ENCODE assay signal across 1 cellular context in the genomic region with DNA sequence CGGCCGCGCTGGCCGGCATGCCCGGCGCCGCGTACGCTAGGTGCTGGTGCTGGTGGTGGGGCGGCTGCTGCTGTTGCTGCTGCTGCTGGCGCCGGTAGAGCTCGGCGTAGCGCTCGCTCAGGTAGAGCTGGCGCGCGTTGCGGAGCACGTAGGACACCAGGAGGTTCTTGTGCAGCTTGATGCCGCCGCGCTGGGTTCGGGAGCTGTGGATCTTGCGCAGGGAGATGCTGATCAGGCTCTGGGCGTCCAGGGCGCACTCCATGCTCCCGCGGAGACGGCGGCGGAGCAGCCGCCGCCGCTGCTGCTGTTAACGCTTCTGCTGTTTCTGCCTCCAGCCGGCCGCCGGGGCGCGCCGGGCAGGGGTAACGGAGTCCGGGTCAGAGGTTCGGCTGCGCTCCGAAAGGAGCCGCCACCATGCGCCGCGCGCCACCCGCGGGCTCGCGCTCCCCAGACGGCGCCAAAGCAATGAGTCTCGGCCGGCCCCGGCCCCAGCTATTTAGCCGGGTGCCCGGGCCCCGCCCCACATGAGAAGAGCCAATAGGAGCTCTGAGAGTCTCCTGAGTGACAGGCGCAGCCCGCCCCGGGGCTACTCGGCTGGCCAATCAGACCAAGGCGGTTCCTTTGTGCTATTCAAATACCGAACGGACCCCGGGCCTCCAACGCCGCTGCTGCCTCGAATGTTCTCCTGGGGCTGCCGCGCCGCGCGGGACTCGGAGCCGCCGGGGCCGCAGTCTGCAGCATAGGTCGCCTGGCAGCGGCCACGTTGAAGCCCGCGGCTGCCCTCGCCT.
TF ChIP-seq lines count a peak whose summit lies in the region.

A gene (minus strand): TSS at position 471 of the 788 bp plus-strand sequence. CDS start 209 bp downstream, at position 262.

TF ChIP-seq in HepG2, 621 proteins besides CTCF, POLR2A, EP300 and RAD21 (continued from another document and continues in another):
- TF ChIP-seq, protein P1, sequence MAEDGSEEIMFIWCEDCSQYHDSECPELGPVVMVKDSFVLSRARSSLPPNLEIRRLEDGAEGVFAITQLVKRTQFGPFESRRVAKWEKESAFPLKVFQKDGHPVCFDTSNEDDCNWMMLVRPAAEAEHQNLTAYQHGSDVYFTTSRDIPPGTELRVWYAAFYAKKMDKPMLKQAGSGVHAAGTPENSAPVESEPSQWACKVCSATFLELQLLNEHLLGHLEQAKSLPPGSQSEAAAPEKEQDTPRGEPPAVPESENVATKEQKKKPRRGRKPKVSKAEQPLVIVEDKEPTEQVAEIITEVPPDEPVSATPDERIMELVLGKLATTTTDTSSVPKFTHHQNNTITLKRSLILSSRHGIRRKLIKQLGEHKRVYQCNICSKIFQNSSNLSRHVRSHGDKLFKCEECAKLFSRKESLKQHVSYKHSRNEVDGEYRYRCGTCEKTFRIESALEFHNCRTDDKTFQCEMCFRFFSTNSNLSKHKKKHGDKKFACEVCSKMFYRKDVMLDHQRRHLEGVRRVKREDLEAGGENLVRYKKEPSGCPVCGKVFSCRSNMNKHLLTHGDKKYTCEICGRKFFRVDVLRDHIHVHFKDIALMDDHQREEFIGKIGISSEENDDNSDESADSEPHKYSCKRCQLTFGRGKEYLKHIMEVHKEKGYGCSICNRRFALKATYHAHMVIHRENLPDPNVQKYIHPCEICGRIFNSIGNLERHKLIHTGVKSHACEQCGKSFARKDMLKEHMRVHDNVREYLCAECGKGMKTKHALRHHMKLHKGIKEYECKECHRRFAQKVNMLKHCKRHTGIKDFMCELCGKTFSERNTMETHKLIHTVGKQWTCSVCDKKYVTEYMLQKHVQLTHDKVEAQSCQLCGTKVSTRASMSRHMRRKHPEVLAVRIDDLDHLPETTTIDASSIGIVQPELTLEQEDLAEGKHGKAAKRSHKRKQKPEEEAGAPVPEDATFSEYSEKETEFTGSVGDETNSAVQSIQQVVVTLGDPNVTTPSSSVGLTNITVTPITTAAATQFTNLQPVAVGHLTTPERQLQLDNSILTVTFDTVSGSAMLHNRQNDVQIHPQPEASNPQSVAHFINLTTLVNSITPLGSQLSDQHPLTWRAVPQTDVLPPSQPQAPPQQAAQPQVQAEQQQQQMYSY (CRISPR knock-in tag; IDR thresholded peaks at IDR 0.05): peak; percentile 61
- TF ChIP-seq, protein P2, sequence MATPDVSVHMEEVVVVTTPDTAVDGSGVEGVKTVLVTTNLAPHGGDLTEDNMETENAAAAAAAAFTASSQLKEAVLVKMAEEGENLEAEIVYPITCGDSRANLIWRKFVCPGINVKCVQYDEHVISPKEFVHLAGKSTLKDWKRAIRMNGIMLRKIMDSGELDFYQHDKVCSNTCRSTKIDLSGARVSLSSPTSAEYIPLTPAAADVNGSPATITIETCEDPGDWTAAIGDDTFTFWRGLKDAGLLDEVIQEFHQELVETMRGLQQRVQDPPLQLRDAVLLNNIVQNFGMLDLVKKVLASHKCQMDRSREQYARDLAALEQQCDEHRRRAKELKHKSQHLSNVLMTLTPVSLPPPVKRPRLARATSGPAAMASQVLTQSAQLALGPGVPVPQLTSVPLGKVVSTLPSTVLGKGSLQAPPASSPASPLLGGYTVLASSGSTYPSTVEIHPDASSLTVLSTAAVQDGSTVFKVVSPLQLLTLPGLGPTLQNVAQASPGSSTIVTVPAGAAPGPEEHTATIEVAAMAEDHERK (CRISPR knock-in tag; IDR thresholded peaks at IDR 0.05; ENCODE audit: low read depth): no peak
- TF ChIP-seq IKZF4 (CRISPR knock-in tag; IDR thresholded peaks at IDR 0.05; ENCODE audit: borderline replicate concordance, low read depth, not compliant biosample characterization) (no peak), ZSCAN20 (CRISPR knock-in tag; IDR thresholded peaks at IDR 0.05; ENCODE audit: borderline replicate concordance) (no peak), ZNF614 (CRISPR knock-in tag; IDR thresholded peaks at IDR 0.05; ENCODE audit: borderline replicate concordance) (peak; percentile 90; the same call in 1 of the 2 replicates), ZC3H4 (CRISPR knock-in tag; IDR thresholded peaks at IDR 0.05; ENCODE audit: borderline replicate concordance) (no peak), TP53 (CRISPR knock-in tag; conservative IDR thresholded peaks at IDR 0.05) (no peak), ZBTB21 (CRISPR knock-in tag; IDR thresholded peaks at IDR 0.05) (no peak), HHEX (CRISPR knock-in tag; IDR thresholded peaks at IDR 0.05) (no peak), TOPORS (CRISPR knock-in tag; IDR thresholded peaks at IDR 0.05) (peak; percentile 75; the same call in 1 of the 2 replicates), ZNF850 (CRISPR knock-in tag; conservative IDR thresholded peaks at IDR 0.05) (0 out of 2 replicates have a peak, but pooled peaks have one; percentile 59), ZMYM2 (CRISPR knock-in tag; IDR thresholded peaks at IDR 0.05) (no peak), POGZ (CRISPR knock-in tag; IDR thresholded peaks at IDR 0.05) (peak; percentile 45; the same call in 1 of the 2 replicates), SATB2 (CRISPR knock-in tag; IDR thresholded peaks at IDR 0.05) (peak; percentile 62), RARA (CRISPR knock-in tag; IDR thresholded peaks at IDR 0.05) (peak; percentile 5; the same call in 1 of the 2 replicates), JARID2 (CRISPR knock-in tag; IDR thresholded peaks at IDR 0.05; ENCODE audit: insufficient replicate concordance) (no peak), FOXK1 (CRISPR knock-in tag; IDR thresholded peaks at IDR 0.05; ENCODE audit: borderline replicate concordance, low read depth) (peak; percentile 56; the same call in 1 of the 2 replicates), ZMYM3 (CRISPR knock-in tag; IDR thresholded peaks at IDR 0.05) (no peak), HMGA1 (CRISPR knock-in tag; conservative IDR thresholded peaks at IDR 0.05) (no peak), RFXANK (CRISPR knock-in tag; IDR thresholded peaks at IDR 0.05) (0 out of 2 replicates have a peak, but pooled peaks have one; percentile 58), RORA (CRISPR knock-in tag; IDR thresholded peaks at IDR 0.05) (no peak), ATF1 (CRISPR knock-in tag; IDR thresholded peaks at IDR 0.05) (no peak), ARNT (IDR thresholded peaks at IDR 0.05) (no peak), PCBP2 (optimal IDR thresholded peaks at IDR 0.05; ENCODE audit: low read depth, low read length, poor library complexity, severe bottlenecking) (no peak), DPF2 (CRISPR knock-in tag; IDR thresholded peaks at IDR 0.05; ENCODE audit: borderline replicate concordance, low read depth) (no peak), JUN (CRISPR knock-in tag; IDR thresholded peaks at IDR 0.05) (no peak), KLF15 (CRISPR knock-in tag; IDR thresholded peaks at IDR 0.05; ENCODE audit: borderline replicate concordance) (peak; percentile 91), NR2F2 (IDR thresholded peaks at IDR 0.05; ENCODE audit: borderline replicate concordance, low read depth) (no peak), TBX3 (IDR thresholded peaks at IDR 0.05; ENCODE audit: borderline replicate concordance) (no peak)
- TF ChIP-seq, protein P3, sequence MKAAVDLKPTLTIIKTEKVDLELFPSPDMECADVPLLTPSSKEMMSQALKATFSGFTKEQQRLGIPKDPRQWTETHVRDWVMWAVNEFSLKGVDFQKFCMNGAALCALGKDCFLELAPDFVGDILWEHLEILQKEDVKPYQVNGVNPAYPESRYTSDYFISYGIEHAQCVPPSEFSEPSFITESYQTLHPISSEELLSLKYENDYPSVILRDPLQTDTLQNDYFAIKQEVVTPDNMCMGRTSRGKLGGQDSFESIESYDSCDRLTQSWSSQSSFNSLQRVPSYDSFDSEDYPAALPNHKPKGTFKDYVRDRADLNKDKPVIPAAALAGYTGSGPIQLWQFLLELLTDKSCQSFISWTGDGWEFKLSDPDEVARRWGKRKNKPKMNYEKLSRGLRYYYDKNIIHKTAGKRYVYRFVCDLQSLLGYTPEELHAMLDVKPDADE (CRISPR knock-in tag; IDR thresholded peaks at IDR 0.05): 0 out of 2 replicates have a peak, but pooled peaks have one; percentile 60
- TF ChIP-seq, protein P4, sequence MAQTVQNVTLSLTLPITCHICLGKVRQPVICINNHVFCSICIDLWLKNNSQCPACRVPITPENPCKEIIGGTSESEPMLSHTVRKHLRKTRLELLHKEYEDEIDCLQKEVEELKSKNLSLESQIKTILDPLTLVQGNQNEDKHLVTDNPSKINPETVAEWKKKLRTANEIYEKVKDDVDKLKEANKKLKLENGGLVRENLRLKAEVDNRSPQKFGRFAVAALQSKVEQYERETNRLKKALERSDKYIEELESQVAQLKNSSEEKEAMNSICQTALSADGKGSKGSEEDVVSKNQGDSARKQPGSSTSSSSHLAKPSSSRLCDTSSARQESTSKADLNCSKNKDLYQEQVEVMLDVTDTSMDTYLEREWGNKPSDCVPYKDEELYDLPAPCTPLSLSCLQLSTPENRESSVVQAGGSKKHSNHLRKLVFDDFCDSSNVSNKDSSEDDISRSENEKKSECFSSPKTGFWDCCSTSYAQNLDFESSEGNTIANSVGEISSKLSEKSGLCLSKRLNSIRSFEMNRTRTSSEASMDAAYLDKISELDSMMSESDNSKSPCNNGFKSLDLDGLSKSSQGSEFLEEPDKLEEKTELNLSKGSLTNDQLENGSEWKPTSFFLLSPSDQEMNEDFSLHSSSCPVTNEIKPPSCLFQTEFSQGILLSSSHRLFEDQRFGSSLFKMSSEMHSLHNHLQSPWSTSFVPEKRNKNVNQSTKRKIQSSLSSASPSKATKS (CRISPR knock-in tag; IDR thresholded peaks at IDR 0.05): no peak
- TF ChIP-seq, protein P5, sequence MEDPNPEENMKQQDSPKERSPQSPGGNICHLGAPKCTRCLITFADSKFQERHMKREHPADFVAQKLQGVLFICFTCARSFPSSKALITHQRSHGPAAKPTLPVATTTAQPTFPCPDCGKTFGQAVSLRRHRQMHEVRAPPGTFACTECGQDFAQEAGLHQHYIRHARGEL (CRISPR knock-in tag; IDR thresholded peaks at IDR 0.05): no peak
- TF ChIP-seq, protein P6, sequence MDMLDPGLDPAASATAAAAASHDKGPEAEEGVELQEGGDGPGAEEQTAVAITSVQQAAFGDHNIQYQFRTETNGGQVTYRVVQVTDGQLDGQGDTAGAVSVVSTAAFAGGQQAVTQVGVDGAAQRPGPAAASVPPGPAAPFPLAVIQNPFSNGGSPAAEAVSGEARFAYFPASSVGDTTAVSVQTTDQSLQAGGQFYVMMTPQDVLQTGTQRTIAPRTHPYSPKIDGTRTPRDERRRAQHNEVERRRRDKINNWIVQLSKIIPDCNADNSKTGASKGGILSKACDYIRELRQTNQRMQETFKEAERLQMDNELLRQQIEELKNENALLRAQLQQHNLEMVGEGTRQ (IDR thresholded peaks at IDR 0.05; ENCODE audit: low read depth, low read length): no peak
- TF ChIP-seq, protein P6 (CRISPR knock-in tag; IDR thresholded peaks at IDR 0.05; ENCODE audit: borderline replicate concordance): peak; percentile 26; the same call in 1 of the 2 replicates
- TF ChIP-seq, protein P7, sequence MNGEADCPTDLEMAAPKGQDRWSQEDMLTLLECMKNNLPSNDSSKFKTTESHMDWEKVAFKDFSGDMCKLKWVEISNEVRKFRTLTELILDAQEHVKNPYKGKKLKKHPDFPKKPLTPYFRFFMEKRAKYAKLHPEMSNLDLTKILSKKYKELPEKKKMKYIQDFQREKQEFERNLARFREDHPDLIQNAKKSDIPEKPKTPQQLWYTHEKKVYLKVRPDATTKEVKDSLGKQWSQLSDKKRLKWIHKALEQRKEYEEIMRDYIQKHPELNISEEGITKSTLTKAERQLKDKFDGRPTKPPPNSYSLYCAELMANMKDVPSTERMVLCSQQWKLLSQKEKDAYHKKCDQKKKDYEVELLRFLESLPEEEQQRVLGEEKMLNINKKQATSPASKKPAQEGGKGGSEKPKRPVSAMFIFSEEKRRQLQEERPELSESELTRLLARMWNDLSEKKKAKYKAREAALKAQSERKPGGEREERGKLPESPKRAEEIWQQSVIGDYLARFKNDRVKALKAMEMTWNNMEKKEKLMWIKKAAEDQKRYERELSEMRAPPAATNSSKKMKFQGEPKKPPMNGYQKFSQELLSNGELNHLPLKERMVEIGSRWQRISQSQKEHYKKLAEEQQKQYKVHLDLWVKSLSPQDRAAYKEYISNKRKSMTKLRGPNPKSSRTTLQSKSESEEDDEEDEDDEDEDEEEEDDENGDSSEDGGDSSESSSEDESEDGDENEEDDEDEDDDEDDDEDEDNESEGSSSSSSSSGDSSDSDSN (CRISPR knock-in tag; IDR thresholded peaks at IDR 0.05): peak; percentile 94
- TF ChIP-seq, protein P8, sequence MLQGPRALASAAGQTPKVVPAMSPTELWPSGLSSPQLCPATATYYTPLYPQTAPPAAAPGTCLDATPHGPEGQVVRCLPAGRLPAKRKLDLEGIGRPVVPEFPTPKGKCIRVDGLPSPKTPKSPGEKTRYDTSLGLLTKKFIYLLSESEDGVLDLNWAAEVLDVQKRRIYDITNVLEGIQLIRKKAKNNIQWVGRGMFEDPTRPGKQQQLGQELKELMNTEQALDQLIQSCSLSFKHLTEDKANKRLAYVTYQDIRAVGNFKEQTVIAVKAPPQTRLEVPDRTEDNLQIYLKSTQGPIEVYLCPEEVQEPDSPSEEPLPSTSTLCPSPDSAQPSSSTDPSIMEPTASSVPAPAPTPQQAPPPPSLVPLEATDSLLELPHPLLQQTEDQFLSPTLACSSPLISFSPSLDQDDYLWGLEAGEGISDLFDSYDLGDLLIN (CRISPR knock-in tag; IDR thresholded peaks at IDR 0.05; ENCODE audit: borderline replicate concordance): peak; percentile 61; the same call in 1 of the 2 replicates
- TF ChIP-seq, protein P9, sequence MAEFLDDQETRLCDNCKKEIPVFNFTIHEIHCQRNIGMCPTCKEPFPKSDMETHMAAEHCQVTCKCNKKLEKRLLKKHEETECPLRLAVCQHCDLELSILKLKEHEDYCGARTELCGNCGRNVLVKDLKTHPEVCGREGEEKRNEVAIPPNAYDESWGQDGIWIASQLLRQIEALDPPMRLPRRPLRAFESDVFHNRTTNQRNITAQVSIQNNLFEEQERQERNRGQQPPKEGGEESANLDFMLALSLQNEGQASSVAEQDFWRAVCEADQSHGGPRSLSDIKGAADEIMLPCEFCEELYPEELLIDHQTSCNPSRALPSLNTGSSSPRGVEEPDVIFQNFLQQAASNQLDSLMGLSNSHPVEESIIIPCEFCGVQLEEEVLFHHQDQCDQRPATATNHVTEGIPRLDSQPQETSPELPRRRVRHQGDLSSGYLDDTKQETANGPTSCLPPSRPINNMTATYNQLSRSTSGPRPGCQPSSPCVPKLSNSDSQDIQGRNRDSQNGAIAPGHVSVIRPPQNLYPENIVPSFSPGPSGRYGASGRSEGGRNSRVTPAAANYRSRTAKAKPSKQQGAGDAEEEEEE (CRISPR knock-in tag; IDR thresholded peaks at IDR 0.05; ENCODE audit: borderline replicate concordance): no peak
- TF ChIP-seq, protein P10, sequence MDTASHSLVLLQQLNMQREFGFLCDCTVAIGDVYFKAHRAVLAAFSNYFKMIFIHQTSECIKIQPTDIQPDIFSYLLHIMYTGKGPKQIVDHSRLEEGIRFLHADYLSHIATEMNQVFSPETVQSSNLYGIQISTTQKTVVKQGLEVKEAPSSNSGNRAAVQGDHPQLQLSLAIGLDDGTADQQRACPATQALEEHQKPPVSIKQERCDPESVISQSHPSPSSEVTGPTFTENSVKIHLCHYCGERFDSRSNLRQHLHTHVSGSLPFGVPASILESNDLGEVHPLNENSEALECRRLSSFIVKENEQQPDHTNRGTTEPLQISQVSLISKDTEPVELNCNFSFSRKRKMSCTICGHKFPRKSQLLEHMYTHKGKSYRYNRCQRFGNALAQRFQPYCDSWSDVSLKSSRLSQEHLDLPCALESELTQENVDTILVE (CRISPR knock-in tag; IDR thresholded peaks at IDR 0.05): peak; percentile 52; the same call in 1 of the 2 replicates
